Comparison of ENCODE assay signal across 21 cellular contexts in the genomic region with DNA sequence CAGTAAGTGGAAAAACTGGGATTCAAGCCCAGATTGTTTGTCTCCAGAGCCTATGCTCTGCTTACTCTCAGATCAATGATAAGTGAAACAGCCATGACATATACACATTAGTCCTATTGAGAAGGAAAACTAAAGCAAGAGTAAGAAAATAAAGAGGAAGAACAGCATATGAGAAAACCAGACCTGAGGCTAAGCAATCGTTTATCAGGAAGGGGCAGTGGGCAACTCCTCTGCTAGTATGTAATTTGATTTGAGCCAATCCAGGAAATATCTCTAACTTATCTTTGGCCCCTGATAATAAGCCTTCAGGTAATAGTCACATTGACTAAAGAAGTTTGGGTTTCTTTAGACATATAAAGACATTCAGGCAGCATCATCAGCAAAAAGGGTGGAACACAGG.
DNase-seq lines count a peak whose midpoint lies in the region; ATAC-seq and TF ChIP-seq lines count a peak whose summit lies in the region.
"Had no signal": no experiment of that assay in that cellular context is flagged by ENCODE, and none has a peak within 500 bp of the region (broad histone marks: within the 10 kb centered on the region; RNA-seq: fewer than 3 reads in every experiment).

No MANE protein-coding gene starts in this region.

- peak; percentile 30 for DNase-seq in OCI-M1 (lab: John Stamatoyannopoulos, UW)
- no peak for DNase-seq in MM.1S
- no peak for DNase-seq in immature natural killer cell
- DNase-seq in NCI-H774 (lab: John Stamatoyannopoulos, UW): no peak
- DNase-seq: 8988T; ACHN; AML-193; C1 segment of cervical spinal cord; Calu3; CD4-positive, alpha-beta memory T cell; COR-L47; DMS53; DMS79 treated with DMSO at 0.1 percent for 48 hours; GF-D8; GOT3; HFFc6 had no signal

- TF ChIP-seq CTCF in MM.1S (IDR thresholded peaks at IDR 0.05; ENCODE audit: low read length): no peak

- no peaks in the 10 kb centered on the region for H3K9me3 ChIP-seq in mesodermal cell (ENCODE audit: control insufficient read depth, low read length)
- no peaks in the 10 kb centered on the region for H3K9me3 ChIP-seq in MM.1S (replicated peaks; ENCODE audit: insufficient read depth, low read length)
- H3K9me3 ChIP-seq: A549, HAP-1 had no signal

- H3F3A ChIP-seq in MM.1S (ENCODE audit: insufficient read depth, low read length): no peaks in the 10 kb centered on the region

- no peaks in the 10 kb centered on the region for H3K79me2 ChIP-seq in MM.1S (ENCODE audit: low read length)

- no peak overlapping the region for H3K27ac Mint-ChIP-seq in immature natural killer cell
- H3K27ac Mint-ChIP-seq: CD4-positive, alpha-beta memory T cell; HFFc6 had no signal

- H3K27me3 Mint-ChIP-seq in immature natural killer cell (ENCODE audit: low read depth in 3 of 3): no peaks in the 10 kb centered on the region
- H3K27me3 Mint-ChIP-seq: CD4-positive, alpha-beta memory T cell had no signal

- H3K27ac ChIP-seq in mesodermal cell (ENCODE audit: low read depth, low read length, severe bottlenecking) (peak overlapping the region; percentile 41), MM.1S (ENCODE audit: low read length) (no peak overlapping the region)
- H3K27ac ChIP-seq: A549 had no signal

- H3K9me3 Mint-ChIP-seq in immature natural killer cell: peaks cover 7 to 30% (median 11%) of the 10 kb centered on the region in 6 donors

- H4K20me1 ChIP-seq in MM.1S (ENCODE audit: insufficient read depth, low read length): no peaks in the 10 kb centered on the region

- H3K4me3 Mint-ChIP-seq in immature natural killer cell: no peak overlapping the region
- H3K4me3 Mint-ChIP-seq: CD4-positive, alpha-beta memory T cell; HFFc6 had no signal

- no peaks in the 10 kb centered on the region for H3K4me1 ChIP-seq in mesodermal cell (ENCODE audit: control insufficient read depth, insufficient read depth, low read length, poor library complexity, severe bottlenecking)
- H3K4me1 ChIP-seq in MM.1S (ENCODE audit: low read length): no peaks in the 10 kb centered on the region
- H3K4me1 ChIP-seq: A549, HAP-1 had no signal

- H3K4me2 ChIP-seq in MM.1S (ENCODE audit: low read depth, low read length): no peak overlapping the region
- H3K4me2 ChIP-seq: A549 had no signal

- 88% methylated on average over 1 of the region's 1 CpG; no CpG with 5 or more reads in 1 of the 2 experiments for WGBS in mesodermal cell (ENCODE audit: insufficient coverage in 2 of 2), 2 experiments

- H3K4me3 ChIP-seq in mesodermal cell (ENCODE audit: extremely low read depth, insufficient read depth, low read length, poor library complexity, severe bottlenecking) (no peak overlapping the region), MM.1S (ENCODE audit: low read length) (no peak overlapping the region)
- H3K4me3 ChIP-seq: A549, HAP-1 had no signal

- H3K27me3 ChIP-seq in MM.1S (replicated peaks; ENCODE audit: insufficient read depth, low read length): no peaks in the 10 kb centered on the region

- ATAC-seq in SK-N-SH treated with all-trans-retinoic acid at 6 μM for 48 hours (peak; percentile 86), HG03280 (IDR thresholded peaks at IDR 0.05; ENCODE audit: unreplicated experiment) (no peak)
- ATAC-seq: A549 had no signal

- H2AFZ ChIP-seq in MM.1S (ENCODE audit: low read length): no peak overlapping the region

- H3K4me1 Mint-ChIP-seq in immature natural killer cell: no peaks in the 10 kb centered on the region
- H3K4me1 Mint-ChIP-seq: CD4-positive, alpha-beta memory T cell had no signal

- no peak overlapping the region for H3K9ac ChIP-seq in MM.1S (ENCODE audit: low read length)

- H3K36me3 ChIP-seq in mesodermal cell (ENCODE audit: control insufficient read depth, insufficient read depth, low read length): no peaks in the 10 kb centered on the region
- no peaks in the 10 kb centered on the region for H3K36me3 ChIP-seq in MM.1S (replicated peaks; ENCODE audit: insufficient read depth, low read length)
- H3K36me3 ChIP-seq: HAP-1 had no signal

- H3K9me2 ChIP-seq in MM.1S (replicated peaks; ENCODE audit: insufficient read depth, low read length): no peaks in the 10 kb centered on the region

- H3K36me3 Mint-ChIP-seq in immature natural killer cell: peaks cover 0 to 3% (median 0%) of the 10 kb centered on the region in 3 donors
- H3K36me3 Mint-ChIP-seq: CD4-positive, alpha-beta memory T cell had no signal

TF ChIP-seq in SK-N-SH treated with all-trans-retinoic acid at 6 μM for 48 hours, 23 proteins besides CTCF, POLR2A, EP300 and RAD21 (continues in another document):
- TF ChIP-seq GLIS3 (CRISPR knock-in tag; IDR thresholded peaks at IDR 0.05) (no peak), ISL1 (CRISPR knock-in tag; IDR thresholded peaks at IDR 0.05) (peak; percentile 84), ARNTL (CRISPR knock-in tag; IDR thresholded peaks at IDR 0.05; ENCODE audit: borderline replicate concordance, low read depth) (no peak), ZNF565 (CRISPR knock-in tag; conservative IDR thresholded peaks at IDR 0.05; ENCODE audit: low read depth) (no peak), SNAI2 (CRISPR knock-in tag; IDR thresholded peaks at IDR 0.05) (no peak), BACH2 (CRISPR knock-in tag; IDR thresholded peaks at IDR 0.05; ENCODE audit: borderline replicate concordance) (no peak), OSR1 (CRISPR knock-in tag; IDR thresholded peaks at IDR 0.05) (no peak), ZNF8 (CRISPR knock-in tag; IDR thresholded peaks at IDR 0.05) (no peak), PPARA (CRISPR knock-in tag; IDR thresholded peaks at IDR 0.05; ENCODE audit: borderline replicate concordance) (no peak)
- TF ChIP-seq, protein P1, sequence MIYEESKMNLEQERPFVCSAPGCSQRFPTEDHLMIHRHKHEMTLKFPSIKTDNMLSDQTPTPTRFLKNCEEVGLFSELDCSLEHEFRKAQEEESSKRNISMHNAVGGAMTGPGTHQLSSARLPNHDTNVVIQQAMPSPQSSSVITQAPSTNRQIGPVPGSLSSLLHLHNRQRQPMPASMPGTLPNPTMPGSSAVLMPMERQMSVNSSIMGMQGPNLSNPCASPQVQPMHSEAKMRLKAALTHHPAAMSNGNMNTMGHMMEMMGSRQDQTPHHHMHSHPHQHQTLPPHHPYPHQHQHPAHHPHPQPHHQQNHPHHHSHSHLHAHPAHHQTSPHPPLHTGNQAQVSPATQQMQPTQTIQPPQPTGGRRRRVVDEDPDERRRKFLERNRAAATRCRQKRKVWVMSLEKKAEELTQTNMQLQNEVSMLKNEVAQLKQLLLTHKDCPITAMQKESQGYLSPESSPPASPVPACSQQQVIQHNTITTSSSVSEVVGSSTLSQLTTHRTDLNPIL (CRISPR knock-in tag; IDR thresholded peaks at IDR 0.05; ENCODE audit: low read depth): peak; percentile 54; the same call in 1 of the 2 replicates
- TF ChIP-seq, protein P2, sequence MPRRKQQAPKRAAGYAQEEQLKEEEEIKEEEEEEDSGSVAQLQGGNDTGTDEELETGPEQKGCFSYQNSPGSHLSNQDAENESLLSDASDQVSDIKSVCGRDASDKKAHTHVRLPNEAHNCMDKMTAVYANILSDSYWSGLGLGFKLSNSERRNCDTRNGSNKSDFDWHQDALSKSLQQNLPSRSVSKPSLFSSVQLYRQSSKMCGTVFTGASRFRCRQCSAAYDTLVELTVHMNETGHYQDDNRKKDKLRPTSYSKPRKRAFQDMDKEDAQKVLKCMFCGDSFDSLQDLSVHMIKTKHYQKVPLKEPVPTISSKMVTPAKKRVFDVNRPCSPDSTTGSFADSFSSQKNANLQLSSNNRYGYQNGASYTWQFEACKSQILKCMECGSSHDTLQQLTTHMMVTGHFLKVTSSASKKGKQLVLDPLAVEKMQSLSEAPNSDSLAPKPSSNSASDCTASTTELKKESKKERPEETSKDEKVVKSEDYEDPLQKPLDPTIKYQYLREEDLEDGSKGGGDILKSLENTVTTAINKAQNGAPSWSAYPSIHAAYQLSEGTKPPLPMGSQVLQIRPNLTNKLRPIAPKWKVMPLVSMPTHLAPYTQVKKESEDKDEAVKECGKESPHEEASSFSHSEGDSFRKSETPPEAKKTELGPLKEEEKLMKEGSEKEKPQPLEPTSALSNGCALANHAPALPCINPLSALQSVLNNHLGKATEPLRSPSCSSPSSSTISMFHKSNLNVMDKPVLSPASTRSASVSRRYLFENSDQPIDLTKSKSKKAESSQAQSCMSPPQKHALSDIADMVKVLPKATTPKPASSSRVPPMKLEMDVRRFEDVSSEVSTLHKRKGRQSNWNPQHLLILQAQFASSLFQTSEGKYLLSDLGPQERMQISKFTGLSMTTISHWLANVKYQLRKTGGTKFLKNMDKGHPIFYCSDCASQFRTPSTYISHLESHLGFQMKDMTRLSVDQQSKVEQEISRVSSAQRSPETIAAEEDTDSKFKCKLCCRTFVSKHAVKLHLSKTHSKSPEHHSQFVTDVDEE (CRISPR knock-in tag; IDR thresholded peaks at IDR 0.05): peak; percentile 92
- TF ChIP-seq, protein P3, sequence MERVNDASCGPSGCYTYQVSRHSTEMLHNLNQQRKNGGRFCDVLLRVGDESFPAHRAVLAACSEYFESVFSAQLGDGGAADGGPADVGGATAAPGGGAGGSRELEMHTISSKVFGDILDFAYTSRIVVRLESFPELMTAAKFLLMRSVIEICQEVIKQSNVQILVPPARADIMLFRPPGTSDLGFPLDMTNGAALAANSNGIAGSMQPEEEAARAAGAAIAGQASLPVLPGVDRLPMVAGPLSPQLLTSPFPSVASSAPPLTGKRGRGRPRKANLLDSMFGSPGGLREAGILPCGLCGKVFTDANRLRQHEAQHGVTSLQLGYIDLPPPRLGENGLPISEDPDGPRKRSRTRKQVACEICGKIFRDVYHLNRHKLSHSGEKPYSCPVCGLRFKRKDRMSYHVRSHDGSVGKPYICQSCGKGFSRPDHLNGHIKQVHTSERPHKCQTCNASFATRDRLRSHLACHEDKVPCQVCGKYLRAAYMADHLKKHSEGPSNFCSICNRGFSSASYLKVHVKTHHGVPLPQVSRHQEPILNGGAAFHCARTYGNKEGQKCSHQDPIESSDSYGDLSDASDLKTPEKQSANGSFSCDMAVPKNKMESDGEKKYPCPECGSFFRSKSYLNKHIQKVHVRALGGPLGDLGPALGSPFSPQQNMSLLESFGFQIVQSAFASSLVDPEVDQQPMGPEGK (CRISPR knock-in tag; IDR thresholded peaks at IDR 0.05; ENCODE audit: borderline replicate concordance): no peak
- TF ChIP-seq, protein P4, sequence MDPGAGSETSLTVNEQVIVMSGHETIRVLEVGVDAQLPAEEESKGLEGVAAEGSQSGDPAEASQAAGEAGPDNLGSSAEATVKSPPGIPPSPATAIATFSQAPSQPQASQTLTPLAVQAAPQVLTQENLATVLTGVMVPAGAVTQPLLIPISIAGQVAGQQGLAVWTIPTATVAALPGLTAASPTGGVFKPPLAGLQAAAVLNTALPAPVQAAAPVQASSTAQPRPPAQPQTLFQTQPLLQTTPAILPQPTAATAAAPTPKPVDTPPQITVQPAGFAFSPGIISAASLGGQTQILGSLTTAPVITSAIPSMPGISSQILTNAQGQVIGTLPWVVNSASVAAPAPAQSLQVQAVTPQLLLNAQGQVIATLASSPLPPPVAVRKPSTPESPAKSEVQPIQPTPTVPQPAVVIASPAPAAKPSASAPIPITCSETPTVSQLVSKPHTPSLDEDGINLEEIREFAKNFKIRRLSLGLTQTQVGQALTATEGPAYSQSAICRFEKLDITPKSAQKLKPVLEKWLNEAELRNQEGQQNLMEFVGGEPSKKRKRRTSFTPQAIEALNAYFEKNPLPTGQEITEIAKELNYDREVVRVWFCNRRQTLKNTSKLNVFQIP (CRISPR knock-in tag; IDR thresholded peaks at IDR 0.05; ENCODE audit: borderline replicate concordance, low read depth): no peak
